21 cellular contexts compared by ENCODE assay signal in the genomic region with DNA sequence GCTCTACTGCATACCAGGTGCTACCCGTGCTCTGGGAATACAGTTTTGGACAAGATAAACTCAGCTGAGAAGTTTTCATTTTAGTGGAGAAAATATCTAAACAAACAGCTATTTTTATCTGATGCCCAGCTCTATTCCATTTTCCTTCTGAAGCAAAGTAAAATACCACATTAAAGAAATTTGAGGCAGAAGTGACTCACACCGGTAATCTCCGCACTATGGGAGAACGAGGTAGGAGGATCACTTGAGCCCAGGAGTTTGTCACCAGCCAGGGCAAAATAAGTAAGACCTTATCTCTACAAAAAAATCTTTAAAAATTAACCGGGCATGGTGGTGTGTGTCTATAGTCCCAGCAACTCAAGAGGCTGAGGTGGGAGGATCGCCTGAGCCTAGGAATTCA.
"Had no signal": no experiment of that assay in that cellular context is flagged by ENCODE, and none has a peak within 500 bp of the region (broad histone marks: within the 10 kb centered on the region; RNA-seq: fewer than 3 reads in every experiment).

No MANE protein-coding gene starts in this region.

- H3K36me3 Mint-ChIP-seq: natural killer cell; stimulated activated memory B cell treated with anti-CD40 and anti-IgM and Interleukin-4, amounts not matched to agents 10 μg/mL and 1 μg/mL and 100 μg/mL, for 72 hours had no signal

- DNase-seq: cortex of kidney; left ventricle myocardium superior; lower lobe of right lung; natural killer cell; occipital lobe; ovary; posterior cingulate gyrus; psoas muscle; right cardiac atrium; sigmoid colon; spleen; stimulated activated CD4-positive, alpha-beta T cell treated with anti-CD3 and anti-CD28 coated beads, Interleukin-4, amount 100 ng/mL, for 4 hours; stimulated activated naive CD8-positive, alpha-beta T cell treated with anti-CD3 and anti-CD28 coated beads, Interleukin-15, Interleukin-2, amounts not matched to agents 100 U/mL and 50 U/mL, for 24 hours; substantia nigra; testis; upper lobe of right lung; uterus had no signal

- H3K27me3 Mint-ChIP-seq: stimulated activated memory B cell treated with anti-CD40 and anti-IgM and Interleukin-4, amounts not matched to agents 10 μg/mL and 1 μg/mL and 100 μg/mL, for 72 hours had no signal

- H3K27me3 ChIP-seq: ovary, sigmoid colon, spleen, testis, tibial nerve, upper lobe of right lung, uterus had no signal

- H3K4me1 ChIP-seq: lower lobe of right lung, psoas muscle, sigmoid colon, spleen, testis, tibial nerve, upper lobe of right lung, uterus had no signal

- ATAC-seq: left ventricle myocardium superior; natural killer cell; psoas muscle; right cardiac atrium; stimulated activated memory B cell treated with anti-CD40 and anti-IgM and Interleukin-4, amounts not matched to agents 10 μg/mL and 1 μg/mL and 100 μg/mL, for 72 hours; stimulated activated naive CD8-positive, alpha-beta T cell treated with anti-CD3 and anti-CD28 coated beads, Interleukin-15, Interleukin-2, amounts not matched to agents 100 U/mL and 50 U/mL, for 24 hours; upper lobe of right lung had no signal

- H3K4me1 Mint-ChIP-seq: natural killer cell; stimulated activated memory B cell treated with anti-CD40 and anti-IgM and Interleukin-4, amounts not matched to agents 10 μg/mL and 1 μg/mL and 100 μg/mL, for 72 hours had no signal

- H3K4me3 ChIP-seq: lower lobe of right lung, ovary, psoas muscle, sigmoid colon, spleen, testis, tibial nerve, upper lobe of right lung, uterus had no signal

- H3K27ac Mint-ChIP-seq: natural killer cell; stimulated activated memory B cell treated with anti-CD40 and anti-IgM and Interleukin-4, amounts not matched to agents 10 μg/mL and 1 μg/mL and 100 μg/mL, for 72 hours had no signal

- H3K36me3 ChIP-seq: lower lobe of right lung, ovary, sigmoid colon, spleen, tibial nerve, upper lobe of right lung, uterus had no signal

- H3K4me3 Mint-ChIP-seq: natural killer cell; stimulated activated memory B cell treated with anti-CD40 and anti-IgM and Interleukin-4, amounts not matched to agents 10 μg/mL and 1 μg/mL and 100 μg/mL, for 72 hours had no signal

- H3K27ac ChIP-seq: lower lobe of right lung, ovary, psoas muscle, sigmoid colon, spleen, testis, tibial nerve, upper lobe of right lung, uterus had no signal

- H3K9me3 ChIP-seq: lower lobe of right lung, ovary, psoas muscle, sigmoid colon, spleen, testis, tibial nerve, upper lobe of right lung, uterus had no signal

- FAIRE-seq: frontal cortex, keratinocyte had no signal
